Comparison of ENCODE assay signal across 9 cellular contexts in genomic region chr4:88027611-88028608, GRCh38. TPM values are rescaled to one million over a fixed set of nuclear protein-coding genes. Genes with fewer than 3 reads are reported as not detected.
DNase-seq lines count a peak whose midpoint lies in the region; ATAC-seq and TF ChIP-seq lines count a peak whose summit lies in the region.
"Had no signal": no experiment of that assay in that cellular context is flagged by ENCODE, and none has a peak within 500 bp of the region (broad histone marks: within the 10 kb centered on the region; RNA-seq: fewer than 3 reads in every experiment).

No MANE protein-coding gene starts in this region.

- H3K27ac Mint-ChIP-seq in activated naive CD8-positive, alpha-beta T cell treated with anti-CD3 and anti-CD28 coated beads, Interleukin-2, amount 50 U/mL, for 24 hours: peak overlapping the region; percentile 56
- H3K27ac Mint-ChIP-seq: T-helper 1 cell treated with Interleukin-12 subunit alpha and Interleukin-12 subunit beta and Interleukin-4 antibody, amounts not matched to agents 30 μg/mL and 1 μg/mL, for 36 hours had no signal

- TF ChIP-seq CTCF in GM20000 (IDR thresholded peaks at IDR 0.05; ENCODE audit: extremely low read depth, missing control alignments): no peak

- intact Hi-C loops in left ventricle myocardium superior (cut with micrococcal nuclease) (no loop called here), Right ventricle myocardium inferior (cut with DNase I) (no loop called here)

- peak; percentile 43 for ATAC-seq in left ventricle myocardium superior
- ATAC-seq in Right ventricle myocardium inferior: no peak
- ATAC-seq in activated naive CD8-positive, alpha-beta T cell treated with anti-CD3 and anti-CD28 coated beads, Interleukin-2, amount 50 U/mL, for 24 hours: peak; percentile 57
- ATAC-seq in HG02884 (IDR thresholded peaks at IDR 0.05; ENCODE audit: unreplicated experiment): no peak

- H3K4me3 Mint-ChIP-seq in activated naive CD8-positive, alpha-beta T cell treated with anti-CD3 and anti-CD28 coated beads, Interleukin-2, amount 50 U/mL, for 24 hours: no peak overlapping the region
- H3K4me3 Mint-ChIP-seq: T-helper 1 cell treated with Interleukin-12 subunit alpha and Interleukin-12 subunit beta and Interleukin-4 antibody, amounts not matched to agents 30 μg/mL and 1 μg/mL, for 36 hours had no signal

- H3K9me3 Mint-ChIP-seq in activated naive CD8-positive, alpha-beta T cell treated with anti-CD3 and anti-CD28 coated beads, Interleukin-2, amount 50 U/mL, for 24 hours: peaks cover 19% of the 10 kb centered on the region

- H3K36me3 Mint-ChIP-seq in activated naive CD8-positive, alpha-beta T cell treated with anti-CD3 and anti-CD28 coated beads, Interleukin-2, amount 50 U/mL, for 24 hours (ENCODE audit: low read depth): peaks cover 35% of the 10 kb centered on the region

- DNase-seq in left ventricle myocardium superior (no peak), Right ventricle myocardium inferior (ENCODE audit: missing footprints) (no peak), iris pigment epithelial cell (ENCODE audit: low read depth) (peak; percentile 96), NCI-H524 (lab: John Stamatoyannopoulos, UW) (no peak), NCI-H2107 treated with DMSO at 0.1 percent for 48 hours (lab: John Stamatoyannopoulos, UW; ENCODE audit: unreplicated experiment) (no peak), GM20000 (ENCODE audit: low spot score) (no peak)
- no peak for DNase-seq in activated naive CD8-positive, alpha-beta T cell treated with anti-CD3 and anti-CD28 coated beads, Interleukin-2, amount 50 U/mL, for 24 hours

- peaks cover 19% of the 10 kb centered on the region for H3K4me1 Mint-ChIP-seq in activated naive CD8-positive, alpha-beta T cell treated with anti-CD3 and anti-CD28 coated beads, Interleukin-2, amount 50 U/mL, for 24 hours

- no peaks in the 10 kb centered on the region for H3K27me3 Mint-ChIP-seq in activated naive CD8-positive, alpha-beta T cell treated with anti-CD3 and anti-CD28 coated beads, Interleukin-2, amount 50 U/mL, for 24 hours

RNA-seq across cellular contexts. Expression of gene PKD2, which starts 20.5 kb away (rescaled TPM):
- total RNA-seq in left ventricle myocardium superior (13.3 TPM), Right ventricle myocardium inferior (12.3 TPM)

RNA-seq across cellular contexts. Expression of gene SPP1, which starts 52.4 kb away (rescaled TPM):
- total RNA-seq in left ventricle myocardium superior: 2.7 TPM
- total RNA-seq in Right ventricle myocardium inferior: 5.0 TPM

Comparison
In these comparisons a context has a peak if more than half of its experiments do, and no peak if none do; other contexts are left out.
1. ATAC-seq: peak in left ventricle myocardium superior (single experiment) and activated naive CD8-positive, alpha-beta T cell treated with anti-CD3 and anti-CD28 coated beads, Interleukin-2, amount 50 U/mL, for 24 hours (single experiment); none in Right ventricle myocardium inferior (single experiment) and HG02884 (single experiment).